Comparison of ENCODE assay signal across 9 cellular contexts in the genomic region with DNA sequence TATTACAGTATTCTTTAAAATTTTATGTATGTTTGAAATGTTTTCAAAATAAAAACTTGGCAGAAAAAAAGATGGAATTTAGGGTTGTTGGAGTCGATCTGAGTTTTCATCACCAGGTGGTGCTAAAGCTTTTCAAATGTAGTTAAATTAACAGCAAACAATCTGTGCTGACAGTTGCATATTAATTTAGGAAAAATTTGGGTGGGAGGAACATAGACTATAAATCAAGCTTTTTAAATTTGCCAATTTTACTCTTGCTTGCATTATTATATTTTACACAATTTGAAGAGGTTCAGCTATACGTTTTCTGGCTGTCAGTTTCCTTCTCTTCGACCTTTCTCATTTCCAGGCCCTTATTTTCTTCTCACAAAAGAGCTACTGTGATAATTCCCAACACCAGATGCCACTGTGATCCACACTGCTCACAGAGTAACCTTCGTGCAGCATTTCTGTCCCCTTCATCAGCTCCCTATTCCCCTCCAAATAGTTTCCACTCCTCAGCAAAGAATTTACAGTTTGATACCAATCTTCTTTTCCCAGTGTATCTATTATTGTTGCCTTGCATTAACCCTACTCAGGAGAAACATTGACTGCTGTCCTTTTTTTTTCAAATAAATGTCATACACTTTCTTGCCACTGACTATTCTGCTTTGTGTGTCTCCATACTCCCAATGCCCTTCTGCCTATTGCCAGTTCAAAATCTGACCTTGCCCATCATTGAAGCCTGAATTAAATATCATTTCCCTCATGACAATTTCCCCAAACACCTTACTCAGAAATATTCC. TPM values are rescaled to one million over a fixed set of nuclear protein-coding genes. Genes with fewer than 3 reads are reported as not detected.
DNase-seq lines count a peak whose midpoint lies in the region; ATAC-seq, FAIRE-seq and TF ChIP-seq lines count a peak whose summit lies in the region.
"Had no signal": no experiment of that assay in that cellular context is flagged by ENCODE, and none has a peak within 500 bp of the region (broad histone marks: within the 10 kb centered on the region; RNA-seq: fewer than 3 reads in every experiment).

No MANE protein-coding gene starts in this region.

- ATAC-seq in GM21367 (IDR thresholded peaks at IDR 0.05; ENCODE audit: unreplicated experiment) (no peak), HG02852 (IDR thresholded peaks at IDR 0.05; ENCODE audit: unreplicated experiment) (no peak)

- H3K9me2 ChIP-seq in neural cell (ENCODE audit: insufficient read depth, low read length), result no peaks in the 10 kb centered on the region

- no peak overlapping the region for H3K4me2 ChIP-seq in neural cell (ENCODE audit: low read length)

- H3K36me3 ChIP-seq in NT2/D1 (ENCODE audit: insufficient read depth, insufficient read length, low read length) (no peaks in the 10 kb centered on the region), endodermal cell (ENCODE audit: control insufficient read depth, insufficient read depth, low read length) (no peaks in the 10 kb centered on the region), neural cell (ENCODE audit: insufficient read depth, low read length) (no peaks in the 10 kb centered on the region)

- DNase-seq in AG09319 (ENCODE audit: extremely low read depth, low read depth) (peak; percentile 10), GM19239 (ENCODE audit: insufficient read length, low spot score) (no peak), NT2/D1 (ENCODE audit: low read depth, low spot score) (peak; percentile 15), endodermal cell (no peak)
- DNase-seq in stimulated activated CD4-positive, alpha-beta T cell treated with anti-CD3 and anti-CD28 coated beads, Interleukin-12 subunit alpha, Interleukin-12 subunit beta, amount 100 ng/mL, for 4 hours, result no peak
- DNase-seq: left cardiac atrium had no signal

- H3K4me3 ChIP-seq in NT2/D1 (ENCODE audit: insufficient read length, low read depth), result no peak overlapping the region
- H3K4me3 ChIP-seq in endodermal cell (ENCODE audit: low read length), result no peak overlapping the region
- no peak overlapping the region for H3K4me3 ChIP-seq in neural cell (ENCODE audit: low read length)

- H3K9me3 ChIP-seq in NT2/D1 (ENCODE audit: insufficient read depth, low read length) (no peaks in the 10 kb centered on the region), endodermal cell (ENCODE audit: control insufficient read depth, low read length) (no peaks in the 10 kb centered on the region), neural cell (ENCODE audit: low read length) (no peaks in the 10 kb centered on the region)

- no peaks in the 10 kb centered on the region for H3K27me3 Mint-ChIP-seq in endodermal cell (ENCODE audit: insufficient read depth)

- H3K27ac ChIP-seq in endodermal cell (ENCODE audit: low read depth, low read length) (no peak overlapping the region), neural cell (ENCODE audit: low read length) (no peak overlapping the region)

- TF ChIP-seq RAD21 in neural cell (conservative IDR thresholded peaks at IDR 0.05), result peak; percentile 94

- TF ChIP-seq CTCF in AG09319 (IDR thresholded peaks at IDR 0.05; ENCODE audit: low read depth, low read length) (peak; percentile 50), endodermal cell (conservative IDR thresholded peaks at IDR 0.05) (peak; percentile 92), neural cell (IDR thresholded peaks at IDR 0.05; ENCODE audit: poor library complexity, severe bottlenecking) (peak; percentile 90)

- H3K9ac ChIP-seq in NT2/D1 (ENCODE audit: insufficient read length, low read depth) (no peak overlapping the region), endodermal cell (ENCODE audit: extremely low read depth, low read length, poor library complexity, severe bottlenecking) (no peak overlapping the region), neural cell (ENCODE audit: low read length) (no peak overlapping the region)

- no peak for TF ChIP-seq EP300 in neural cell (conservative IDR thresholded peaks at IDR 0.05; ENCODE audit: poor library complexity, severe bottlenecking)

- H3K4me1 ChIP-seq in NT2/D1 (ENCODE audit: insufficient read depth, insufficient read length) (no peaks in the 10 kb centered on the region), endodermal cell (ENCODE audit: control insufficient read depth, insufficient read depth, low read length) (peaks cover 2% of the 10 kb centered on the region)

- no peaks in the 10 kb centered on the region for H3K9me3 Mint-ChIP-seq in endodermal cell

- H4K20me1 ChIP-seq in neural cell (ENCODE audit: insufficient read depth), result no peaks in the 10 kb centered on the region

- 43 to 45% methylated on average over 4 of the region's 4 CpGs for WGBS in endodermal cell (ENCODE audit: insufficient coverage in 1 of 2, insufficient read length in 1 of 2), 2 experiments

- no peaks in the 10 kb centered on the region for H3K27me3 ChIP-seq in NT2/D1 (ENCODE audit: insufficient read depth, insufficient read length)
- no peaks in the 10 kb centered on the region for H3K27me3 ChIP-seq in endodermal cell (ENCODE audit: control insufficient read depth, insufficient read depth, low read length, poor library complexity, severe bottlenecking)
- no peaks in the 10 kb centered on the region for H3K27me3 ChIP-seq in neural cell (ENCODE audit: insufficient read depth, low read depth, low read length)

- no peak overlapping the region for H3K4me3 Mint-ChIP-seq in endodermal cell

- H3F3A ChIP-seq in neural cell (ENCODE audit: insufficient read depth, low read length, poor library complexity, severe bottlenecking), result no peaks in the 10 kb centered on the region

- no peaks in the 10 kb centered on the region for H3K79me2 ChIP-seq in neural cell (replicated peaks; ENCODE audit: insufficient read depth, low read length)

- peak; percentile 26 for FAIRE-seq in GM19239 (lab: Jason Lieb, UNC)

- H3K27ac Mint-ChIP-seq in endodermal cell, result no peak overlapping the region

- H3K36me3 Mint-ChIP-seq in endodermal cell (ENCODE audit: low read depth), result no peaks in the 10 kb centered on the region

- peaks cover 20% of the 10 kb centered on the region for H3K4me1 Mint-ChIP-seq in endodermal cell

- no peak overlapping the region for H2AFZ ChIP-seq in neural cell (ENCODE audit: low read depth, low read length)

TF ChIP-seq in neural cell, 6 proteins besides CTCF, POLR2A, EP300 and RAD21:
- TF ChIP-seq POLR2AphosphoS5 (IDR thresholded peaks at IDR 0.05), result no peak
- no peak for TF ChIP-seq TAF1 (IDR thresholded peaks at IDR 0.05; ENCODE audit: low read depth)
- TF ChIP-seq SMC3 (conservative IDR thresholded peaks at IDR 0.05; ENCODE audit: poor library complexity), result peak; percentile 97
- TF ChIP-seq, protein P1, sequence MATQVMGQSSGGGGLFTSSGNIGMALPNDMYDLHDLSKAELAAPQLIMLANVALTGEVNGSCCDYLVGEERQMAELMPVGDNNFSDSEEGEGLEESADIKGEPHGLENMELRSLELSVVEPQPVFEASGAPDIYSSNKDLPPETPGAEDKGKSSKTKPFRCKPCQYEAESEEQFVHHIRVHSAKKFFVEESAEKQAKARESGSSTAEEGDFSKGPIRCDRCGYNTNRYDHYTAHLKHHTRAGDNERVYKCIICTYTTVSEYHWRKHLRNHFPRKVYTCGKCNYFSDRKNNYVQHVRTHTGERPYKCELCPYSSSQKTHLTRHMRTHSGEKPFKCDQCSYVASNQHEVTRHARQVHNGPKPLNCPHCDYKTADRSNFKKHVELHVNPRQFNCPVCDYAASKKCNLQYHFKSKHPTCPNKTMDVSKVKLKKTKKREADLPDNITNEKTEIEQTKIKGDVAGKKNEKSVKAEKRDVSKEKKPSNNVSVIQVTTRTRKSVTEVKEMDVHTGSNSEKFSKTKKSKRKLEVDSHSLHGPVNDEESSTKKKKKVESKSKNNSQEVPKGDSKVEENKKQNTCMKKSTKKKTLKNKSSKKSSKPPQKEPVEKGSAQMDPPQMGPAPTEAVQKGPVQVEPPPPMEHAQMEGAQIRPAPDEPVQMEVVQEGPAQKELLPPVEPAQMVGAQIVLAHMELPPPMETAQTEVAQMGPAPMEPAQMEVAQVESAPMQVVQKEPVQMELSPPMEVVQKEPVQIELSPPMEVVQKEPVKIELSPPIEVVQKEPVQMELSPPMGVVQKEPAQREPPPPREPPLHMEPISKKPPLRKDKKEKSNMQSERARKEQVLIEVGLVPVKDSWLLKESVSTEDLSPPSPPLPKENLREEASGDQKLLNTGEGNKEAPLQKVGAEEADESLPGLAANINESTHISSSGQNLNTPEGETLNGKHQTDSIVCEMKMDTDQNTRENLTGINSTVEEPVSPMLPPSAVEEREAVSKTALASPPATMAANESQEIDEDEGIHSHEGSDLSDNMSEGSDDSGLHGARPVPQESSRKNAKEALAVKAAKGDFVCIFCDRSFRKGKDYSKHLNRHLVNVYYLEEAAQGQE (IDR thresholded peaks at IDR 0.05; ENCODE audit: borderline replicate concordance), result no peak

RNA-seq across cellular contexts. Expression of a gene that starts 53.4 kb away (rescaled TPM):
- 10 to 100 TPM in 1 of 2 donors, 1 to 10 TPM in 1; 8.4 to 12.4 TPM for total RNA-seq in endodermal cell
- polyA plus RNA-seq in endodermal cell (2013, experiment 1 of 2), result 6.4 TPM
- polyA plus RNA-seq in endodermal cell (2013, experiment 2 of 2), result 7.7 TPM
- polyA plus RNA-seq in neural cell, result 0.36 and 0.94 TPM in 2 replicates
- 1.5 and 1.9 TPM in 2 replicates for polyA minus RNA-seq in neural cell

Comparison
In these comparisons a context has a peak if more than half of its experiments do, and no peak if none do; other contexts are left out.
1. DNase-seq: peak in AG09319 (single experiment) and NT2/D1 (single experiment); none in GM19239 (single experiment), endodermal cell (single experiment) and stimulated activated CD4-positive, alpha-beta T cell treated with anti-CD3 and anti-CD28 coated beads, Interleukin-12 subunit alpha, Interleukin-12 subunit beta, amount 100 ng/mL, for 4 hours (single experiment).
2. Peak in every context shown above with its lines, with median percentiles within 50 percentile points of each other: CTCF ChIP-seq.